In the genomic region with DNA sequence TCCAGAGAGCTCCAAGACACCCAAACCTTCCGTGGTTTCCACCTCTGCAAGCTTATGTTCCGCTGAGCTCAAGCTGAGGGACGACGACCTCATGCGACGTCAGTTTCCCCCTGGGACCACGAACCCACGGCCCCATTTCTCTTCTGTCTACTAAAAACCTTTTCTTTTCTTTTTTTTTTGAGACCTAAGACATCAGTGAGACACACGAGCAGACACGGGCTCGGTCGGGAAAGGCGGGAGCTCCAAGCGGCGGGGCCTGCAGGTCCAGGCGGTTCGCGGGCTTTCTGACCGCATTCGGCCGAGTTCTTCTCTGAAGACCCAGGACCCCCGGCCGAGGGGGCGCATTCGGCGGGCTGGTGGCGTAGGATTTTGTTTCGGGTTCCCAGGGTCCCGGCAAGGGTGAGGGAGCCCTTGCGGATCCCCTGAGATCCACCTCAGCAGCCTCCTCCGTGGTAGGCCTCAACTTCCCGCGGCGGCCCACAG, we compare ENCODE assay signal across 8 cellular contexts. TPM values are rescaled to one million over a fixed set of nuclear protein-coding genes. Genes with fewer than 3 reads are reported as not detected.
A peak's percentile ranks its signal among the peaks of the same experiment; 100 is the strongest.
DNase-seq lines count a peak whose midpoint lies in the region; ATAC-seq and TF ChIP-seq lines count a peak whose summit lies in the region.

No MANE protein-coding gene starts in this region.

- peak overlapping the region; percentile 96 for H3K27ac ChIP-seq in GM23338 (ENCODE audit: low read depth)
- peak overlapping the region; percentile 65 to 68 for H3K27ac ChIP-seq in SK-N-SH (ENCODE audit: low read depth in 2 of 2, low read length in 1 of 2)
- H3K27ac ChIP-seq in prostate gland, result peak overlapping the region; percentile 35 to 96

- intact Hi-C loops in prostate gland (cut with DNase I), result loop anchor here (5.0 to 10.0 kb wide), 3 partner anchors 36 to 348 kb away; a partner anchor contains a TSS

- peaks cover 39% of the 10 kb centered on the region for H3K4me1 Mint-ChIP-seq in GM23338

- H3K4me1 ChIP-seq in GM23338 (ENCODE audit: insufficient read depth) (peaks cover 28% of the 10 kb centered on the region), SK-N-SH (ENCODE audit: control insufficient read depth in 1 of 2, insufficient read depth in 2 of 2, low read depth in 1 of 2, low read length in 1 of 2) (peaks cover 15 to 46% of the 10 kb centered on the region in 2 experiments; a peak in 3 of 4 replicates), prostate gland (replicated peaks) (peaks cover 12% of the 10 kb centered on the region)

- under 1% methylated on average over 30 of the region's 34 CpGs for WGBS in SK-N-SH (ENCODE audit: low lambda C conversion rate)
- WGBS in prostate gland, result 1% methylated on average over 23 of the region's 34 CpGs

- no peak for TF ChIP-seq POLR2A in prostate gland (IDR thresholded peaks at IDR 0.05)

- 0 out of 3 replicates have a peak, but pooled peaks cover 4% of the 10 kb centered on the region for H3K9me3 Mint-ChIP-seq in GM23338

- H3K9ac ChIP-seq in SK-N-SH, result peak overlapping the region; percentile 95

- ATAC-seq in GM23338 (no peak), HG03469 (IDR thresholded peaks at IDR 0.05; ENCODE audit: unreplicated experiment) (no peak), HG03457 (IDR thresholded peaks at IDR 0.05; ENCODE audit: unreplicated experiment) (no peak)

- TF ChIP-seq RAD21 in SK-N-SH (IDR thresholded peaks at IDR 0.05; ENCODE audit: low read length), result no peak

- peak; percentile 44 for DNase-seq in ELR (ENCODE audit: low read depth)
- DNase-seq in GM23338 (ENCODE audit: low spot score), result peak; percentile 38
- DNase-seq in SK-N-SH, result no peak
- no peak for DNase-seq in fibroblast of mammary gland (ENCODE audit: low read depth)
- DNase-seq in prostate gland (ENCODE audit: low spot score), result no peak
- DNase-seq in NCI-H774 (lab: John Stamatoyannopoulos, UW), result no peak

- H3K27me3 ChIP-seq in GM23338 (ENCODE audit: insufficient read depth), result no peaks in the 10 kb centered on the region
- no peaks in the 10 kb centered on the region for H3K27me3 ChIP-seq in SK-N-SH (ENCODE audit: insufficient read depth)
- H3K27me3 ChIP-seq in prostate gland (replicated peaks; ENCODE audit: insufficient read depth), result no peaks in the 10 kb centered on the region

- H3K9me2 ChIP-seq in GM23338 (ENCODE audit: insufficient read depth) (no peaks in the 10 kb centered on the region), SK-N-SH (no peaks in the 10 kb centered on the region)

- peak overlapping the region; percentile 97 for H3K4me3 Mint-ChIP-seq in GM23338

- H3K4me2 ChIP-seq in GM23338 (peak overlapping the region; percentile 100), SK-N-SH (peak overlapping the region; percentile 100)

- CTCF ChIA-PET in SK-N-SH (lab: Yijun Ruan, JAX), result interaction anchor here (0.7 kb wide), 1 partner anchor 78 kb away, joined by 3 read pairs; no protein-coding TSS in a partner anchor

- peaks cover 45% of the 10 kb centered on the region for H3K36me3 Mint-ChIP-seq in GM23338 (ENCODE audit: low read depth)

- H3K27ac Mint-ChIP-seq in GM23338, result peak overlapping the region; percentile 98

- POLR2A ChIA-PET in SK-N-SH (lab: Yijun Ruan, JAX), result no interaction called here

- H3K9me3 ChIP-seq in SK-N-SH, result no peaks in the 10 kb centered on the region
- H3K9me3 ChIP-seq in prostate gland, result no peaks in the 10 kb centered on the region

- H4K20me1 ChIP-seq in GM23338 (replicated peaks; ENCODE audit: insufficient read depth) (peaks cover 25% of the 10 kb centered on the region), SK-N-SH (ENCODE audit: insufficient read depth) (peaks cover 8% of the 10 kb centered on the region; the same call in 1 of the 2 replicates)

- peaks cover 7% of the 10 kb centered on the region; the same call in 1 of the 2 replicates for H3K36me3 ChIP-seq in GM23338 (ENCODE audit: insufficient read depth)
- H3K36me3 ChIP-seq in SK-N-SH (replicated peaks in 1 of 2; ENCODE audit: control insufficient read depth in 1 of 2, insufficient read depth in 2 of 2, low read length in 1 of 2), result peaks cover 2 to 9% of the 10 kb centered on the region in 2 experiments
- H3K36me3 ChIP-seq in prostate gland, result no peaks in the 10 kb centered on the region

- H3K79me2 ChIP-seq in GM23338 (replicated peaks; ENCODE audit: insufficient read depth), result peaks cover 59% of the 10 kb centered on the region
- H3K79me2 ChIP-seq in SK-N-SH (ENCODE audit: insufficient read depth), result peaks cover 76% of the 10 kb centered on the region

- peaks cover 16% of the 10 kb centered on the region for H3K27me3 Mint-ChIP-seq in GM23338 (ENCODE audit: insufficient read depth, low read depth, poor library complexity)

- no peak for TF ChIP-seq EP300 in SK-N-SH (IDR thresholded peaks at IDR 0.05; ENCODE audit: borderline replicate concordance in 1 of 2, low read depth in 1 of 2, low read length in 1 of 2)

- H3K4me3 ChIP-seq in GM23338 (peak overlapping the region; percentile 98), SK-N-SH (ENCODE audit: low read depth in 2 of 2, low read length in 1 of 2) (peak overlapping the region; percentile 81 to 96), fibroblast of mammary gland (ENCODE audit: control insufficient read depth, low read depth, low read length) (peak overlapping the region; percentile 79), prostate gland (peak overlapping the region; percentile 95 to 100)

- peaks cover 19% of the 10 kb centered on the region for H3F3A ChIP-seq in GM23338 (replicated peaks; ENCODE audit: low read depth)
- peaks cover 16% of the 10 kb centered on the region for H3F3A ChIP-seq in SK-N-SH (replicated peaks; ENCODE audit: insufficient read depth)

- H2AFZ ChIP-seq in GM23338, result no peak overlapping the region
- peak overlapping the region; percentile 72; the same call in 1 of the 2 replicates for H2AFZ ChIP-seq in SK-N-SH (ENCODE audit: low read depth)

- TF ChIP-seq CTCF in GM23338 (conservative IDR thresholded peaks at IDR 0.05; ENCODE audit: low read depth in 2 of 2) (no peak), SK-N-SH (IDR thresholded peaks at IDR 0.05) (peak; percentile 9; the same call in 1 of the 2 replicates), fibroblast of mammary gland (conservative IDR thresholded peaks at IDR 0.05; ENCODE audit: control insufficient read depth, insufficient read depth, low read depth, low read length) (no peak), prostate gland (IDR thresholded peaks at IDR 0.05) (no peak)

TF ChIP-seq in GM23338, 12 proteins besides CTCF, POLR2A, EP300 and RAD21 (continues in another document):
- no peak for TF ChIP-seq EZH2phosphoT487 (IDR thresholded peaks at IDR 0.05; ENCODE audit: unreplicated experiment)

TF ChIP-seq in SK-N-SH, 30 proteins besides CTCF, POLR2A, EP300 and RAD21 (continues in another document):
- TF ChIP-seq SMC3 (IDR thresholded peaks at IDR 0.05; ENCODE audit: low read depth, low read length), result no peak
- no peak for TF ChIP-seq TCF12 (IDR thresholded peaks at IDR 0.05)
- TF ChIP-seq TAF1 (IDR thresholded peaks at IDR 0.05; ENCODE audit: borderline replicate concordance, low read depth, low read length), result no peak
- TF ChIP-seq FOXJ3 (CRISPR knock-in tag; IDR thresholded peaks at IDR 0.05), result no peak
- TF ChIP-seq GATA2 (CRISPR knock-in tag; IDR thresholded peaks at IDR 0.05), result no peak
- no peak for TF ChIP-seq SIN3A (IDR thresholded peaks at IDR 0.05; ENCODE audit: borderline replicate concordance, low read depth, low read length)
- no peak for TF ChIP-seq RFX5 (IDR thresholded peaks at IDR 0.05; ENCODE audit: low read length)
- TF ChIP-seq, protein P1, sequence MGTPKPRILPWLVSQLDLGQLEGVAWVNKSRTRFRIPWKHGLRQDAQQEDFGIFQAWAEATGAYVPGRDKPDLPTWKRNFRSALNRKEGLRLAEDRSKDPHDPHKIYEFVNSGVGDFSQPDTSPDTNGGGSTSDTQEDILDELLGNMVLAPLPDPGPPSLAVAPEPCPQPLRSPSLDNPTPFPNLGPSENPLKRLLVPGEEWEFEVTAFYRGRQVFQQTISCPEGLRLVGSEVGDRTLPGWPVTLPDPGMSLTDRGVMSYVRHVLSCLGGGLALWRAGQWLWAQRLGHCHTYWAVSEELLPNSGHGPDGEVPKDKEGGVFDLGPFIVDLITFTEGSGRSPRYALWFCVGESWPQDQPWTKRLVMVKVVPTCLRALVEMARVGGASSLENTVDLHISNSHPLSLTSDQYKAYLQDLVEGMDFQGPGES (IDR thresholded peaks at IDR 0.05; ENCODE audit: low read depth, low read length), result no peak
- no peak for TF ChIP-seq RXRA (IDR thresholded peaks at IDR 0.05; ENCODE audit: borderline replicate concordance, low read depth)
- TF ChIP-seq FOSL2 (IDR thresholded peaks at IDR 0.05; ENCODE audit: borderline replicate concordance, low read depth), result no peak
- TF ChIP-seq NRF1 (IDR thresholded peaks at IDR 0.05; ENCODE audit: low read depth, low read length), result no peak
- no peak for TF ChIP-seq MEF2A (IDR thresholded peaks at IDR 0.05; ENCODE audit: borderline replicate concordance, low read depth)
- TF ChIP-seq TEAD4 (IDR thresholded peaks at IDR 0.05; ENCODE audit: borderline replicate concordance, insufficient read depth), result no peak

RNA-seq across cellular contexts. Expression of a gene that starts 0.4 kb away (rescaled TPM):
- 14.9 and 17.7 TPM in 2 replicates for total RNA-seq in GM23338 (2014; rRNA removed; shearing (Covaris generic))
- 22.4 and 23.9 TPM in 2 replicates for polyA plus RNA-seq in GM23338 (2016; fragmentation: Nextera tagmentation; extraction: Ambion mirVana)
- polyA plus RNA-seq in SK-N-SH (2012; rRNA removed), result 6.6 and 9.7 TPM in 2 replicates
- 3.6 and 4.7 TPM in 2 replicates for polyA plus RNA-seq in SK-N-SH (2012; cell fraction: cytosol; rRNA removed)
- polyA plus RNA-seq in SK-N-SH (2012; cell fraction: nucleus; rRNA removed), result 46.9 and 57.3 TPM in 2 replicates
- total RNA-seq in prostate gland, result 1 to 10 TPM; 4.0 to 8.9 TPM

RNA-seq across cellular contexts. Expression of a gene that starts 0.7 kb away (rescaled TPM):
- total RNA-seq in GM23338 (2014; rRNA removed; shearing (Covaris generic)), result 38.4 and 39.6 TPM in 2 replicates
- 39.6 and 46.1 TPM in 2 replicates for polyA plus RNA-seq in GM23338 (2016; fragmentation: Nextera tagmentation; extraction: Ambion mirVana)
- polyA plus RNA-seq in SK-N-SH (2012; rRNA removed), result 15.2 and 15.7 TPM in 2 replicates
- polyA plus RNA-seq in SK-N-SH (2012; cell fraction: cytosol; rRNA removed), result 7.6 and 10.0 TPM in 2 replicates
- 41.4 and 67.8 TPM in 2 replicates for polyA plus RNA-seq in SK-N-SH (2012; cell fraction: nucleus; rRNA removed)
- 10 to 100 TPM; 33.8 to 70.9 TPM for total RNA-seq in prostate gland

RNA-seq across cellular contexts. Expression of a gene that starts 37.1 kb away (rescaled TPM):
- total RNA-seq in GM23338 (2014; rRNA removed; shearing (Covaris generic)), result 31.8 and 33.0 TPM in 2 replicates
- 28.1 and 34.0 TPM in 2 replicates for polyA plus RNA-seq in GM23338 (2016; fragmentation: Nextera tagmentation; extraction: Ambion mirVana)
- 44.5 and 47.5 TPM in 2 replicates for polyA plus RNA-seq in SK-N-SH (2012; rRNA removed)
- polyA plus RNA-seq in SK-N-SH (2012; cell fraction: cytosol; rRNA removed), result 54.2 and 65.5 TPM in 2 replicates
- polyA plus RNA-seq in SK-N-SH (2012; cell fraction: nucleus; rRNA removed), result 15.3 and 22.2 TPM in 2 replicates
- total RNA-seq in prostate gland, result 10 to 100 TPM; 28.5 to 30.0 TPM

RNA-seq across cellular contexts. Expression of a gene that starts 37.9 kb away (rescaled TPM):
- total RNA-seq in GM23338 (2014; rRNA removed; shearing (Covaris generic)), result 123 and 167 TPM in 2 replicates
- polyA plus RNA-seq in GM23338 (2016; fragmentation: Nextera tagmentation; extraction: Ambion mirVana) (39.2 and 44.4 TPM in 2 replicates), SK-N-SH (2012; rRNA removed) (42.9 and 46.9 TPM in 2 replicates)
- polyA plus RNA-seq in SK-N-SH (2012; cell fraction: cytosol; rRNA removed), result 22.3 and 28.1 TPM in 2 replicates
- polyA plus RNA-seq in SK-N-SH (2012; cell fraction: nucleus; rRNA removed), result 142 and 167 TPM in 2 replicates
- total RNA-seq in prostate gland, result 100 to 1,000 TPM; 107 to 120 TPM

Comparison
In these comparisons a context has a peak if more than half of its experiments do, and no peak if none do; other contexts are left out.
1. DNase-seq: peak in ELR (single experiment) and GM23338 (single experiment); none in SK-N-SH (single experiment), fibroblast of mammary gland (single experiment), prostate gland (single experiment) and NCI-H774 (single experiment).
2. Peak in every context shown above with its lines, with median percentiles within 50 percentile points of each other: H3K27ac ChIP-seq and H3K4me3 ChIP-seq.